Comparison of ENCODE assay signal across 1 cellular context in genomic region chr15:96125681-96126080, GRCh38.
TF ChIP-seq lines count a peak whose summit lies in the region.

No MANE protein-coding gene starts in this region.

TF ChIP-seq in HEK293, 187 proteins besides CTCF, POLR2A, EP300 and RAD21 (continued from another document):
- TF ChIP-seq PBX3 (CRISPR knock-in tag; IDR thresholded peaks at IDR 0.05) (no peak), ZNF548 (tag by site-specific recombination; IDR thresholded peaks at IDR 0.05) (no peak), SP7 (tag by site-specific recombination; IDR thresholded peaks at IDR 0.05) (no peak), WT1 (tag by site-specific recombination; IDR thresholded peaks at IDR 0.05) (peak; percentile 42; the same call in 1 of the 2 replicates), ZXDB (tag by site-specific recombination; IDR thresholded peaks at IDR 0.05) (0 out of 2 replicates have a peak, but pooled peaks have one; percentile 26), ZNF350 (tag by site-specific recombination; IDR thresholded peaks at IDR 0.05) (no peak), ZNF488 (tag by site-specific recombination; IDR thresholded peaks at IDR 0.05) (no peak), MEIS1 (CRISPR knock-in tag; IDR thresholded peaks at IDR 0.05; ENCODE audit: borderline replicate concordance) (no peak), ZNF223 (tag by site-specific recombination; IDR thresholded peaks at IDR 0.05) (no peak), PRDM10 (tag by site-specific recombination; IDR thresholded peaks at IDR 0.05) (no peak), ZNF558 (tag by site-specific recombination; IDR thresholded peaks at IDR 0.05) (no peak), ZNF211 (tag by site-specific recombination; IDR thresholded peaks at IDR 0.05; ENCODE audit: low read depth) (no peak), PRDM6 (tag by site-specific recombination; IDR thresholded peaks at IDR 0.05) (no peak), SCRT2 (tag by site-specific recombination; IDR thresholded peaks at IDR 0.05) (no peak), ZNF221 (tag by site-specific recombination; IDR thresholded peaks at IDR 0.05; ENCODE audit: borderline replicate concordance) (no peak), KLF10 (tag by site-specific recombination; IDR thresholded peaks at IDR 0.05) (0 out of 2 replicates have a peak, but pooled peaks have one; percentile 34), ZNF677 (tag by site-specific recombination; IDR thresholded peaks at IDR 0.05) (no peak), ZNF707 (tag by site-specific recombination; IDR thresholded peaks at IDR 0.05) (no peak), ZNF426 (tag by site-specific recombination; IDR thresholded peaks at IDR 0.05) (no peak), KLF7 (tag by site-specific recombination; IDR thresholded peaks at IDR 0.05; ENCODE audit: borderline replicate concordance) (0 out of 2 replicates have a peak, but pooled peaks have one; percentile 52), FEZF1 (tag by site-specific recombination; IDR thresholded peaks at IDR 0.05) (no peak), ZNF416 (tag by site-specific recombination; IDR thresholded peaks at IDR 0.05) (no peak), ZNF830 (tag by site-specific recombination; IDR thresholded peaks at IDR 0.05; ENCODE audit: low read depth) (no peak), ZNF114 (tag by site-specific recombination; IDR thresholded peaks at IDR 0.05) (no peak), ELK4 (IDR thresholded peaks at IDR 0.05; ENCODE audit: borderline replicate concordance, low read depth, low read length) (no peak), ZNF398 (tag by site-specific recombination; IDR thresholded peaks at IDR 0.05) (no peak), TSHZ1 (tag by site-specific recombination; IDR thresholded peaks at IDR 0.05; ENCODE audit: borderline replicate concordance) (no peak), ZNF433 (tag by site-specific recombination; IDR thresholded peaks at IDR 0.05; ENCODE audit: low read depth) (no peak), GLIS1 (tag by site-specific recombination; IDR thresholded peaks at IDR 0.05) (peak; percentile 61; the same call in 1 of the 2 replicates), ZNF19 (tag by site-specific recombination; IDR thresholded peaks at IDR 0.05; ENCODE audit: low read depth) (no peak), KLF8 (tag by site-specific recombination; IDR thresholded peaks at IDR 0.05) (0 out of 2 replicates have a peak, but pooled peaks have one; percentile 22), ZNF560 (tag by site-specific recombination; IDR thresholded peaks at IDR 0.05; ENCODE audit: borderline replicate concordance) (no peak), HOXD13 (CRISPR knock-in tag; IDR thresholded peaks at IDR 0.05; ENCODE audit: borderline replicate concordance) (no peak), BCL11A (tag by site-specific recombination; IDR thresholded peaks at IDR 0.05; ENCODE audit: low read depth) (no peak), OSR2 (tag by site-specific recombination; IDR thresholded peaks at IDR 0.05) (no peak), ZSCAN16 (tag by site-specific recombination; IDR thresholded peaks at IDR 0.05) (no peak), ZNF645 (tag by site-specific recombination; IDR thresholded peaks at IDR 0.05) (no peak), ZNF660 (tag by site-specific recombination; IDR thresholded peaks at IDR 0.05) (0 out of 2 replicates have a peak, but pooled peaks have one; percentile 26), ZNF518A (tag by site-specific recombination; conservative IDR thresholded peaks at IDR 0.05; ENCODE audit: low read depth) (no peak), ZNF600 (tag by site-specific recombination; IDR thresholded peaks at IDR 0.05) (no peak), YY1 (tag by site-specific recombination; IDR thresholded peaks at IDR 0.05) (no peak)
